Comparison of ENCODE assay signal across 18 cellular contexts in the genomic region with DNA sequence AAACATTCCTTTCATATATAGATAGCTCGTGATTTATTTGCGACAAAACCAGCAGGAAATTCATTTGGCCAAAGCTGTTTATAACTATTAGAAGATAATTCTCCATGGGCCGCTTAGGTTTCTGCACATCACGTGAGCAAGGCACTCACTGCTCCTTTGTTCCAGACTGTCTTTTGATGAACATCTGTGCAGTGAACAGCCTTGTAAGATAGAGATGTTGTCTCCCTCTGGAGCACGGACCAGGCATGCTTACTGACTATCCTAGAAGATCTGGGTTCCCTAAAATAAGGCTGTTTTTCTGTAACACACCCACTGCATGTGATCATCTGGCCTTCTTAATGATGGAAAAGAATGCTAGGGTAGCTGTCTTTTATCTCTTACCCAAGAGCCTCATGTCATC. TPM values are rescaled to one million over a fixed set of nuclear protein-coding genes. Genes with fewer than 3 reads are reported as not detected.
DNase-seq lines count a peak whose midpoint lies in the region; ATAC-seq and TF ChIP-seq lines count a peak whose summit lies in the region.
"Had no signal": no experiment of that assay in that cellular context is flagged by ENCODE, and none has a peak within 500 bp of the region (broad histone marks: within the 10 kb centered on the region; RNA-seq: fewer than 3 reads in every experiment).

No MANE protein-coding gene starts in this region.

- no peak overlapping the region for H2BK15ac ChIP-seq in IMR-90 (ENCODE audit: low read depth, low read length)

- H3K56ac ChIP-seq in IMR-90 (ENCODE audit: extremely low read depth, insufficient read depth, low read length): no peak overlapping the region

- no peak overlapping the region for H2BK5ac ChIP-seq in IMR-90 (ENCODE audit: low read depth, low read length, poor library complexity, severe bottlenecking)

- no peaks in the 10 kb centered on the region for H3K9me3 ChIP-seq in IMR-90 (ENCODE audit: control insufficient read depth, insufficient read depth, low read length)
- H3K9me3 ChIP-seq in body of pancreas: no peaks in the 10 kb centered on the region
- H3K9me3 ChIP-seq: esophagus squamous epithelium had no signal

- no peak overlapping the region for H3K4ac ChIP-seq in IMR-90 (ENCODE audit: low read depth, low read length)

- H3K9ac ChIP-seq in IMR-90 (ENCODE audit: low read depth, low read length): no peak overlapping the region

- H3K36me3 Mint-ChIP-seq in nephron (ENCODE audit: low read depth): no peaks in the 10 kb centered on the region
- H3K36me3 Mint-ChIP-seq: activated naive CD8-positive, alpha-beta T cell treated with anti-CD3 and anti-CD28 coated beads for 36 hours; CD4-positive, alpha-beta memory T cell; IgD-negative memory B cell had no signal

- TF ChIP-seq RAD21 in IMR-90 (IDR thresholded peaks at IDR 0.05; ENCODE audit: low read length): 0 out of 2 replicates have a peak, but pooled peaks have one; percentile 18

- ATAC-seq in IMR-90 (ENCODE audit: low read depth): no peak
- ATAC-seq in body of pancreas: no peak
- ATAC-seq: GM23338, T-helper 17 cell had no signal

- no CpG with 5 or more reads among the region's 5 CpGs for WGBS in IMR-90 (ENCODE audit: extremely low coverage in 2 of 2, insufficient read length in 1 of 2), 2 experiments
- WGBS in body of pancreas, 2 donors: 86 to 91% methylated on average over 5 of the region's 5 CpGs

- peaks cover 3% of the 10 kb centered on the region; the same call in 1 of the 2 replicates for H3K9me1 ChIP-seq in IMR-90 (ENCODE audit: insufficient read depth, low read length)

- no peaks in the 10 kb centered on the region for H3K27me3 Mint-ChIP-seq in nephron (ENCODE audit: low read depth)

- in situ Hi-C loops in IMR-90 (cut with MboI; ENCODE audit: low sequenced_read_pairs): loop anchor here (10.0 kb wide), 1 partner anchor 315 kb away; no protein-coding TSS in a partner anchor

- peak overlapping the region in 1 of 2 experiments; percentile 24; a peak in 1 of 4 replicates for H4K8ac ChIP-seq in IMR-90 (ENCODE audit: low read depth in 2 of 2, low read length in 2 of 2)

- dilution Hi-C loops in IMR-90 (cut with HindIII; ENCODE audit: low sequenced_read_pairs, unreplicated experiment): no loop called here

- peak overlapping the region; percentile 5; the same call in 1 of the 2 replicates for H2BK20ac ChIP-seq in IMR-90 (ENCODE audit: low read depth, low read length)

- H3K36me3 ChIP-seq in IMR-90 (ENCODE audit: control insufficient read depth, insufficient read depth, low read length): no peaks in the 10 kb centered on the region
- no peaks in the 10 kb centered on the region for H3K36me3 ChIP-seq in body of pancreas (replicated peaks in 1 of 2; ENCODE audit: insufficient read depth in 1 of 2, low read depth in 2 of 2)
- H3K36me3 ChIP-seq: esophagus squamous epithelium had no signal

- H3K27ac ChIP-seq in IMR-90 (ENCODE audit: insufficient read depth, low read length) (no peak overlapping the region), RWPE1 (no peak overlapping the region), body of pancreas (no peak overlapping the region)
- H3K27ac ChIP-seq: esophagus squamous epithelium had no signal

- H3K14ac ChIP-seq in IMR-90 (replicated peaks; ENCODE audit: low read depth, low read length): peak overlapping the region; percentile 32; the same call in 1 of the 2 replicates

- no peak overlapping the region for H3K4me3 Mint-ChIP-seq in nephron
- H3K4me3 Mint-ChIP-seq: activated naive CD8-positive, alpha-beta T cell treated with anti-CD3 and anti-CD28 coated beads for 36 hours; CD4-positive, alpha-beta memory T cell; GM23338; IgD-negative memory B cell; T-helper 17 cell had no signal

- H4K5ac ChIP-seq in IMR-90 (ENCODE audit: low read depth, low read length): no peak overlapping the region

- H3K4me3 ChIP-seq in IMR-90 (ENCODE audit: insufficient read depth, low read depth, low read length) (no peak overlapping the region), body of pancreas (no peak overlapping the region)
- H3K4me3 ChIP-seq: esophagus squamous epithelium, GM23338 had no signal

- H3K27me3 ChIP-seq in IMR-90 (ENCODE audit: control insufficient read depth, insufficient read depth, low read length): no peaks in the 10 kb centered on the region
- no peaks in the 10 kb centered on the region for H3K27me3 ChIP-seq in body of pancreas
- H3K27me3 ChIP-seq: esophagus squamous epithelium had no signal

- H3K9me3 Mint-ChIP-seq in nephron: no peaks in the 10 kb centered on the region
- H3K9me3 Mint-ChIP-seq: activated naive CD8-positive, alpha-beta T cell treated with anti-CD3 and anti-CD28 coated beads for 36 hours; CD4-positive, alpha-beta memory T cell; GM23338; IgD-negative memory B cell had no signal

- BruUV-seq in IMR-90 (replicated peaks; lab: Mats Ljungman, UMichigan): no TSS peak

- POLR2A ChIA-PET in IMR-90 (lab: Charles Lee; ENCODE audit: unreplicated experiment): no interaction called here
- POLR2A ChIA-PET in RWPE1 (lab: Yijun Ruan, JAX; ENCODE audit: low non-redundant PET): no interaction called here

- H3K4me1 Mint-ChIP-seq in nephron: peaks cover 38% of the 10 kb centered on the region

- H3K4me1 ChIP-seq in IMR-90 (ENCODE audit: control insufficient read depth, insufficient read depth, low read length): peaks cover 3% of the 10 kb centered on the region; the same call in 1 of the 2 replicates
- H3K4me1 ChIP-seq in body of pancreas: peaks cover under 1% of the 10 kb centered on the region

- no peak overlapping the region for H2AK9ac ChIP-seq in IMR-90 (replicated peaks; ENCODE audit: low read depth, low read length, poor library complexity)

- peak; percentile 18 for DNase-seq in AG09319 (ENCODE audit: extremely low read depth, low read depth)
- peak; percentile 37 for DNase-seq in IMR-90
- DNase-seq in fibroblast of peridontal ligament (ENCODE audit: extremely low read depth): peak; percentile 61
- DNase-seq in RWPE1 (ENCODE audit: low spot score): no peak
- DNase-seq in activated T-cell treated with anti-CD3 and anti-CD28 coated beads, Interleukin-2, amount 50 U/mL, for 48 hours: no peak
- no peak for DNase-seq in germinal center (ENCODE audit: low spot score)
- DNase-seq in body of pancreas: no peak
- DNase-seq: activated CD4-positive, CD25-positive, alpha-beta regulatory T cell treated with anti-CD3 and anti-CD28 coated beads, Interleukin-2, amount 50 U/mL, for 72 hours; activated CD8-positive, alpha-beta memory T cell treated with anti-CD3 and anti-CD28 coated beads, Interleukin-2, amount 50 U/mL, for 4 hours; activated naive CD8-positive, alpha-beta T cell treated with anti-CD3 and anti-CD28 coated beads for 36 hours; CD4-positive, alpha-beta memory T cell; cortex of kidney; esophagus squamous epithelium; NCI-H1092; T-helper 17 cell had no signal

- TF ChIP-seq POLR2A in IMR-90 (IDR thresholded peaks at IDR 0.05; ENCODE audit: low read depth, low read length) (no peak), body of pancreas (IDR thresholded peaks at IDR 0.05) (no peak)

- H3K18ac ChIP-seq in IMR-90 (ENCODE audit: low read depth, low read length): peak overlapping the region; percentile 29; the same call in 1 of the 2 replicates

- peak overlapping the region in 2 of 3 experiments; percentile 30 to 32 for H3K27ac Mint-ChIP-seq in nephron
- H3K27ac Mint-ChIP-seq: activated naive CD8-positive, alpha-beta T cell treated with anti-CD3 and anti-CD28 coated beads for 36 hours; CD4-positive, alpha-beta memory T cell; GM23338; IgD-negative memory B cell; T-helper 17 cell had no signal

- no peaks in the 10 kb centered on the region for H4K20me1 ChIP-seq in IMR-90 (ENCODE audit: insufficient read depth, low read length)

- peak overlapping the region; percentile 55; the same call in 1 of the 2 replicates for H4K91ac ChIP-seq in IMR-90 (ENCODE audit: insufficient read depth, low read depth, low read length)

- H2BK120ac ChIP-seq in IMR-90 (ENCODE audit: low read depth, low read length): 0 out of 2 replicates have a peak overlapping the region, but pooled peaks have one; percentile 12

- no peak overlapping the region for H3K23ac ChIP-seq in IMR-90 (ENCODE audit: low read depth, low read length)

- peak; percentile 37 for TF ChIP-seq CTCF in AG09319 (IDR thresholded peaks at IDR 0.05; ENCODE audit: low read depth, low read length)
- TF ChIP-seq CTCF in IMR-90 (conservative IDR thresholded peaks at IDR 0.05; ENCODE audit: low read depth, low read length): peak; percentile 26; the same call in 1 of the 2 replicates
- TF ChIP-seq CTCF in nephron (IDR thresholded peaks at IDR 0.05; ENCODE audit: unreplicated experiment in 3 of 3): peak; percentile 22 to 36 (median 33)
- no peak for TF ChIP-seq CTCF in RWPE1 (conservative IDR thresholded peaks at IDR 0.05; ENCODE audit: low read depth)
- no peak for TF ChIP-seq CTCF in body of pancreas (IDR thresholded peaks at IDR 0.05)

- CTCF ChIA-PET in IMR-90 (lab: Yijun Ruan, JAX) (interaction anchor here (0.6 kb wide), 2 partner anchors 24 to 262 kb away, joined by 3 to 7 read pairs; no protein-coding TSS in a partner anchor), RWPE1 (lab: Yijun Ruan, JAX) (interaction anchor here (0.6 kb wide), 2 partner anchors 8 to 361 kb away, joined by 3 to 4 read pairs; no protein-coding TSS in a partner anchor)

- intact Hi-C loops in IMR-90 (cut with micrococcal nuclease): no loop called here
- intact Hi-C loops in body of pancreas (cut with DNase I): no loop called here

- no peak overlapping the region for H2AK5ac ChIP-seq in IMR-90 (ENCODE audit: low read depth, low read length)

- H3K79me1 ChIP-seq in IMR-90 (ENCODE audit: low read depth in 1 of 2, low read length in 2 of 2): no peaks in the 10 kb centered on the region

- H2AFZ ChIP-seq in IMR-90 (replicated peaks; ENCODE audit: low read length, poor library complexity): peak overlapping the region; percentile 37
- H2AFZ ChIP-seq: GM23338 had no signal

- no peak overlapping the region for H3K4me2 ChIP-seq in IMR-90 (ENCODE audit: low read depth, low read length)
- H3K4me2 ChIP-seq: GM23338 had no signal

TF ChIP-seq in IMR-90, 13 proteins besides CTCF, POLR2A, EP300 and RAD21 (continues in another document):
- TF ChIP-seq FOS (IDR thresholded peaks at IDR 0.05; ENCODE audit: low read depth, low read length) (no peak), MXI1 (IDR thresholded peaks at IDR 0.05; ENCODE audit: borderline replicate concordance, low read depth, low read length) (no peak), RFX5 (IDR thresholded peaks at IDR 0.05; ENCODE audit: low read depth, low read length) (no peak), CHD1 (IDR thresholded peaks at IDR 0.05; ENCODE audit: low read depth, low read length) (no peak)

RNA-seq across cellular contexts. Expression of a gene that starts 30.9 kb away (rescaled TPM):
- total RNA-seq in IMR-90 (2012; rRNA removed) (172 and 192 TPM in 2 replicates), body of pancreas (10 to 100 TPM; 18.9 to 20.4 TPM)
- polyA plus RNA-seq in IMR-90 (2012; rRNA removed): 60.0 and 64.4 TPM in 2 replicates
- 18.6 and 23.5 TPM in 2 replicates for polyA plus RNA-seq in IMR-90 (2012; cell fraction: cytosol; rRNA removed)
- polyA plus RNA-seq in IMR-90 (2012; cell fraction: nucleus; rRNA removed; ENCODE audit: low replicate concordance): 7.8 and 42.5 TPM in 2 replicates

RNA-seq across cellular contexts. Expression of a gene that starts 31.1 kb away (rescaled TPM):
- total RNA-seq in IMR-90 (2012; rRNA removed) (1.1 and 1.4 TPM in 2 replicates), body of pancreas (1 to 10 TPM; 3.4 to 4.3 TPM)
- polyA plus RNA-seq in IMR-90 (2012; rRNA removed): 0.40 and 0.43 TPM in 2 replicates
- polyA plus RNA-seq in IMR-90 (2012; cell fraction: cytosol; rRNA removed): 0.14 and 0.21 TPM in 2 replicates
- 0.16 and 0.54 TPM in 2 replicates for polyA plus RNA-seq in IMR-90 (2012; cell fraction: nucleus; rRNA removed; ENCODE audit: low replicate concordance)
- total RNA-seq: esophagus squamous epithelium, T-helper 17 cell had no signal
- polyA plus RNA-seq: IgD-negative memory B cell had no signal

Comparison
In these comparisons a context has a peak if more than half of its experiments do, and no peak if none do; other contexts are left out.
1. DNase-seq: peak in AG09319 (single experiment), IMR-90 (single experiment) and fibroblast of peridontal ligament (single experiment); none in RWPE1 (single experiment), activated T-cell treated with anti-CD3 and anti-CD28 coated beads, Interleukin-2, amount 50 U/mL, for 48 hours (0 of 2), germinal center (single experiment) and body of pancreas (0 of 4).
2. CTCF ChIP-seq: peak in AG09319 (single experiment), IMR-90 (single experiment) and nephron (3 of 3); none in RWPE1 (single experiment) and body of pancreas (0 of 7).